In the genomic region with DNA sequence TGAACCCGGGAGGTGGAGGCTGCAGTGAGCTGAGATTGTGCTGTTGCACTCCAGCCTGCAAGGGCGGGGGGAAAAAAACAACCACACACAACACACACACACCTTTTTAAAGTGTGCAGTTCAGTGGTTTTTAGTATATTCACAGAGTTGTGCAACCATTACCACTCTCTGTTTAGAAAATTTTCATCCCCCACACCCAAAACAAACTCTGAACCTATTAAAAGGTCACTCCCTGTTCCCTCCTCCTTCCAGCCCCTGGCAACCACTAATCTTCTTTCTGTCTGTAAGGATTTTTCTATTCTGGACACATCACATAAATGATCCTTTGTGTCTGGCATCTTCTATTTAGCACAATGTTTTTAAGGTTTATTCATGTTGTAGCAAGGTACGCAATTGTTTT, we compare ENCODE assay signal across 31 cellular contexts.
"Had no signal": no experiment of that assay in that cellular context is flagged by ENCODE, and none has a peak within 500 bp of the region (broad histone marks: within the 10 kb centered on the region; RNA-seq: fewer than 3 reads in every experiment).

No MANE protein-coding gene starts in this region.

- DNase-seq: activated CD4-positive, alpha-beta memory T cell treated with anti-CD3 and anti-CD28 coated beads, Interleukin-2, amount 10 ng/mL, durations not matched to agents 7 days and 5 days; activated CD4-positive, alpha-beta T cell treated with anti-CD3 and anti-CD28 coated beads for 1 hour; activated CD4-positive, alpha-beta T cell treated with anti-CD3 and anti-CD28 coated beads for 48 hours; activated CD4-positive, CD25-positive, alpha-beta regulatory T cell; activated CD8-positive, alpha-beta memory T cell treated with anti-CD3 and anti-CD28 coated beads for 24 hours; activated CD8-positive, alpha-beta memory T cell treated with anti-CD3 and anti-CD28 coated beads, Interleukin-2, amount 10 ng/mL, durations not matched to agents 7 days and 5 days; activated CD8-positive, alpha-beta memory T cell treated with anti-CD3 and anti-CD28 coated beads, Interleukin-2, amount 50 U/mL, for 48 hours; activated effector memory CD4-positive, alpha-beta T cell treated with Interleukin-2 at 50 U/mL for 16 hours; activated naive CD4-positive, alpha-beta T cell treated with anti-CD3 and anti-CD28 coated beads, Interleukin-2, amount 10 ng/mL, durations not matched to agents 7 days and 5 days; activated T-cell treated with anti-CD3 and anti-CD28 coated beads, Interleukin-2, amount 50 U/mL, for 48 hours; body of pancreas; caudate nucleus; Karpas-422; KBM-7; NCI-H1105; NCI-H1417 treated with DMSO at 0.1 percent for 48 hours; NCI-H187 treated with DMSO at 0.1 percent for 48 hours; NCI-H2081 treated with DMSO at 0.1 percent for 48 hours; NCI-H226; NCI-H446 treated with DMSO at 0.1 percent for 48 hours; NCI-H524; NCI-H69; NK-92 treated with Interleukin-12 subunit alpha and Interleukin-12 subunit beta, amount 100 ng/mL, for 24 hours; PC-3; SIG-M5; SW 1271; T-helper 1 cell; T-helper 2 cell; T-helper 9 cell; WERI-Rb-1 had no signal

- ATAC-seq: activated CD8-positive, alpha-beta memory T cell treated with anti-CD3 and anti-CD28 coated beads, Interleukin-2, amount 10 ng/mL, durations not matched to agents 7 days and 5 days; body of pancreas; PC-3 had no signal

- H3K27me3 ChIP-seq: body of pancreas had no signal

- H3K9me3 ChIP-seq: body of pancreas had no signal

- H3K4me3 ChIP-seq: body of pancreas had no signal

- H3K27ac ChIP-seq: body of pancreas, RWPE1, WERI-Rb-1 had no signal
